Comparison of ENCODE assay signal across 8 cellular contexts in genomic region chr1:233440952-233441401, GRCh38.
A peak's percentile ranks its signal among the peaks of the same experiment; 100 is the strongest.
DNase-seq lines count a peak whose midpoint lies in the region; ATAC-seq, FAIRE-seq and TF ChIP-seq lines count a peak whose summit lies in the region.

No MANE protein-coding gene starts in this region.

- H3K4me3 ChIP-seq in right atrium auricular region: no peak overlapping the region
- no peak overlapping the region for H3K4me3 ChIP-seq in small intestine (ENCODE audit: low read depth in 1 of 2, low read length in 2 of 2)

- H2AK5ac ChIP-seq in H9 (ENCODE audit: insufficient read length, low read length): no peak overlapping the region

- no peak overlapping the region for H2BK20ac ChIP-seq in H9 (ENCODE audit: low read depth, low read length, poor library complexity, severe bottlenecking)

- H2BK5ac ChIP-seq in H9 (ENCODE audit: insufficient read length, low read length): no peak overlapping the region

- peak overlapping the region; percentile 61 for H3K18ac ChIP-seq in H9 (ENCODE audit: insufficient read length, low read depth, low read length)

- H4K20me1 ChIP-seq in H9 (ENCODE audit: control insufficient read depth, insufficient read depth, insufficient read length): no peaks in the 10 kb centered on the region

- no peak overlapping the region for H3K4me3 Mint-ChIP-seq in H9
- no peak overlapping the region for H3K4me3 Mint-ChIP-seq in WTC11

- H3K36me3 ChIP-seq in right atrium auricular region (no peaks in the 10 kb centered on the region), small intestine (ENCODE audit: control insufficient read depth in 2 of 2, insufficient read depth in 2 of 2, low read length in 2 of 2) (no peaks in the 10 kb centered on the region)

- H3K9me3 Mint-ChIP-seq in H9 (peaks cover 13 to 17% of the 10 kb centered on the region in 2 experiments), WTC11 (peaks cover 23% of the 10 kb centered on the region)

- no peak overlapping the region for H3K9ac ChIP-seq in H9 (ENCODE audit: extremely low read depth, insufficient read length, low read length)

- no peaks in the 10 kb centered on the region for H3K79me1 ChIP-seq in H9 (ENCODE audit: insufficient read depth, low read depth, low read length, poor library complexity, severe bottlenecking)

- POLR2A ChIA-PET in WTC11 (lab: Charles Lee): interaction anchor here (0.5 kb wide), 1 partner anchor 276 kb away, joined by 3 read pairs; no protein-coding TSS in a partner anchor

- no peak overlapping the region for H2BK15ac ChIP-seq in H9 (ENCODE audit: low read depth, low read length)

- TF ChIP-seq CTCF in H9 (conservative IDR thresholded peaks at IDR 0.05): peak; percentile 84
- peak; percentile 47 for TF ChIP-seq CTCF in WTC11 (IDR thresholded peaks at IDR 0.05)
- peak; percentile 26 to 73 for TF ChIP-seq CTCF in right atrium auricular region (IDR thresholded peaks at IDR 0.05)

- H3K27me3 ChIP-seq in H9 (ENCODE audit: insufficient read depth, low read length) (no peaks in the 10 kb centered on the region), right atrium auricular region (no peaks in the 10 kb centered on the region), small intestine (ENCODE audit: control insufficient read depth in 2 of 2, insufficient read depth in 2 of 2, low read length in 2 of 2) (peaks cover 0 to 3% of the 10 kb centered on the region in 2 donors)

- H3K9me3 ChIP-seq in H9 (ENCODE audit: control insufficient read depth, low read depth, low read length) (no peaks in the 10 kb centered on the region), right atrium auricular region (peaks cover 0 to under 1% of the 10 kb centered on the region in 2 donors), small intestine (ENCODE audit: control insufficient read depth, low read depth) (no peaks in the 10 kb centered on the region)

- H3K56ac ChIP-seq in H9 (ENCODE audit: insufficient read length, low read depth, low read length): no peak overlapping the region

- H2BK120ac ChIP-seq in H9 (ENCODE audit: low read depth, low read length, poor library complexity, severe bottlenecking): no peak overlapping the region

- no peak overlapping the region for H4K91ac ChIP-seq in H9 (ENCODE audit: insufficient read length, low read depth, low read length)

- 0 out of 4 replicates have a peak, but pooled peaks cover 0 to 2% of the 10 kb centered on the region in 2 experiments for H3K4me1 Mint-ChIP-seq in H9
- H3K4me1 Mint-ChIP-seq in WTC11: no peaks in the 10 kb centered on the region

- H3K27ac ChIP-seq in H9 (ENCODE audit: insufficient read length, low read depth, low read length) (no peak overlapping the region), right atrium auricular region (no peak overlapping the region), small intestine (ENCODE audit: low read depth in 1 of 2, low read length in 1 of 2) (no peak overlapping the region)

- no peak overlapping the region for H3K4ac ChIP-seq in H9 (ENCODE audit: low read depth, low read length)

- H3K27ac Mint-ChIP-seq in H9: no peak overlapping the region
- no peak overlapping the region for H3K27ac Mint-ChIP-seq in WTC11

- H4K8ac ChIP-seq in H9 (replicated peaks; ENCODE audit: insufficient read length, low read depth, low read length): no peak overlapping the region

- DNase-seq in DMS53 (lab: John Stamatoyannopoulos, UW) (peak; percentile 85), H9 (peak; percentile 72), NCI-H2107 treated with DMSO at 0.1 percent for 48 hours (lab: John Stamatoyannopoulos, UW; ENCODE audit: unreplicated experiment) (peak; percentile 84), WTC11 (ENCODE audit: low spot score) (peak; percentile 34), right atrium auricular region (ENCODE audit: low spot score) (no peak), small intestine (peak; percentile 78)
- no peak for DNase-seq in effector CD4-positive, alpha-beta T cell
- DNase-seq in activated CD4-positive, CD25-positive, alpha-beta regulatory T cell (lab: John Stamatoyannopoulos, UW): no peak

- no peak for FAIRE-seq in small intestine (lab: Jason Lieb, UNC)

- CTCF ChIA-PET in WTC11 (lab: Charles Lee): interaction anchor here (0.5 to 2.9 kb wide), 61 partner anchors 11 to 957 kb away, joined by 3 to 22 read pairs (median 4); partner anchors contain the start of genes KCNK1 and SLC35F3

- no peak overlapping the region for H3K23ac ChIP-seq in H9 (ENCODE audit: insufficient read length, low read depth, low read length)

- H2BK12ac ChIP-seq in H9 (ENCODE audit: insufficient read length, low read depth, low read length): no peak overlapping the region

- H3K4me2 ChIP-seq in H9 (ENCODE audit: insufficient read depth, insufficient read length, low read length): no peak overlapping the region

- no peak overlapping the region for H3T11ph ChIP-seq in H9 (ENCODE audit: low read length)

- H3K14ac ChIP-seq in H9 (ENCODE audit: insufficient read depth, low read length): peak overlapping the region; percentile 88; the same call in 1 of the 2 replicates

- H3K4me1 ChIP-seq in H9 (ENCODE audit: insufficient read depth, low read length) (no peaks in the 10 kb centered on the region), right atrium auricular region (no peaks in the 10 kb centered on the region), small intestine (ENCODE audit: control insufficient read depth in 2 of 2, insufficient read depth in 1 of 2, low read depth in 1 of 2, low read length in 1 of 2) (no peaks in the 10 kb centered on the region)

- H3K79me2 ChIP-seq in H9 (ENCODE audit: insufficient read depth, low read length): no peaks in the 10 kb centered on the region

- no peak overlapping the region for H2AFZ ChIP-seq in H9 (ENCODE audit: low read length)

- H3K36me3 Mint-ChIP-seq in H9 (ENCODE audit: insufficient read depth in 1 of 3, low read depth in 3 of 3): peaks cover 9 to 15% (median 11%) of the 10 kb centered on the region in 3 experiments
- peaks cover 17% of the 10 kb centered on the region for H3K36me3 Mint-ChIP-seq in WTC11

- ATAC-seq in WTC11: peak; percentile 94

- peak overlapping the region; percentile 15 for H4K5ac ChIP-seq in H9 (ENCODE audit: insufficient read length, low read depth, low read length)

- WGBS in H9 (ENCODE audit: extremely low coverage, insufficient read length, low lambda C conversion rate): no CpG with 5 or more reads among the region's 9 CpGs
- 7 to 13% (median 9%) methylated on average over 9 of the region's 9 CpGs for WGBS in small intestine, 3 donors

- H3K23me2 ChIP-seq in H9 (ENCODE audit: insufficient read length, low read depth, low read length, poor library complexity, severe bottlenecking): no peaks in the 10 kb centered on the region

- H3K27me3 Mint-ChIP-seq in H9 (ENCODE audit: low read depth) (no peaks in the 10 kb centered on the region; the same call in 1 of the 2 replicates), WTC11 (ENCODE audit: low read depth) (no peaks in the 10 kb centered on the region; the same call in none of the 2 replicates)

TF ChIP-seq in WTC11, 78 proteins besides CTCF, POLR2A, EP300 and RAD21:
- TF ChIP-seq NFE2L1 (CRISPR knock-in tag; IDR thresholded peaks at IDR 0.05): no peak
- no peak for TF ChIP-seq ZSCAN18 (CRISPR knock-in tag; IDR thresholded peaks at IDR 0.05)
- TF ChIP-seq ZNF532 (CRISPR knock-in tag; IDR thresholded peaks at IDR 0.05; ENCODE audit: borderline replicate concordance): no peak
- no peak for TF ChIP-seq ETV6 (CRISPR knock-in tag; IDR thresholded peaks at IDR 0.05)
- no peak for TF ChIP-seq ATF3 (CRISPR knock-in tag; conservative IDR thresholded peaks at IDR 0.05)
- no peak for TF ChIP-seq ZNF121 (CRISPR knock-in tag; IDR thresholded peaks at IDR 0.05)

Comparison
In these comparisons a context has a peak if more than half of its experiments do, and no peak if none do; other contexts are left out.
1. DNase-seq: peak in DMS53 (single experiment), H9 (single experiment), NCI-H2107 treated with DMSO at 0.1 percent for 48 hours (single experiment), WTC11 (single experiment) and small intestine (single experiment); none in right atrium auricular region (single experiment), effector CD4-positive, alpha-beta T cell (single experiment) and activated CD4-positive, CD25-positive, alpha-beta regulatory T cell (0 of 4).
2. Peak in every context shown above with its lines, with median percentiles within 50 percentile points of each other: CTCF ChIP-seq.